1 cellular context compared by ENCODE assay signal in the genomic region with DNA sequence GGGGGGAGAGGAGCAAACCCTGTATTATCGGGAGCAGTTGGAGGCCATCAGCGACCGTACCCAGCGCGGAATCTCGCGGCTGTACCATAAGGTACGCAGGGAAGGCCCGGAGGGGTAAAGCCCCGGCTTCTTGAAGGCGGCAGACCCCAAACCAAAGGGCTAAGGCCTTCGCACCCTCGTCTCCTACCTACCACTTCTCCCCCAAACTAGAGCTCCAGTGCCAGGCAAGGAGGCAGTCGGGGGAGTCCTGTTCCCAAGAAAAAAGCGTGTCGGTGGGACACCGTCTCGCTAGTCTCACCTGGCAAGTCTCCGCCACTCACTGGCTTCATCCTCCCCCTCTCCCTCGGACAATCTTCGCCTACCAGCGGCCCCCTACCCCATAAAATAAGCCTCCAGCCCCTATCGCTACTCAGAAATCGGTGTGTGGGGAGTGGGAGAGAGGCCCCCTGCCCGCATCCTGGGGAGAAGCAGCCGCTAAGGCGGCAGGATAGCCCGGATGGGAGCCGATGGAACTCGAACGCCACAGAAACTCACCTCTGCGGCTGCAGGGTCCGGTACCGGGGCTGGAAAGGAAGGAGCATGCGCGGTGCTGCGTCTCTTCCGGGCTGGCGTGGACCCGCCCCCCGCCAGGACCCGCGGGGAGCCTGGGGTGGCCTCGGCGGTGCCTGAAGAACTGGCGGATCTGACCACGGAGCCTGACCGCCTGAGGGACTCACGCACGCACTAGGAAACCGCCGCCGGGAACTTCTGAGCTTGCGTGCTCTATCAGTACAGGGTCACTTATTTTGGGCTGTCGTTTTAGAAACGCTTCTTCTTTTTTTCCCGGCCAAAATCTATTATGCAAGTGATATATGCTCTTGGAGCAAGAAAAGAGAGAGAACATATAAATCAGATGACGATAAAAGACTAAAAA.
TF ChIP-seq lines count a peak whose summit lies in the region.

TSS of gene RPS10 (minus strand) at position 572 of the 913 bp plus-strand sequence. CDS start 848 bp downstream, outside the sequence.

TF ChIP-seq in GM12878, 131 proteins besides CTCF, POLR2A, EP300 and RAD21 (continued from another document):
- TF ChIP-seq, protein P1, sequence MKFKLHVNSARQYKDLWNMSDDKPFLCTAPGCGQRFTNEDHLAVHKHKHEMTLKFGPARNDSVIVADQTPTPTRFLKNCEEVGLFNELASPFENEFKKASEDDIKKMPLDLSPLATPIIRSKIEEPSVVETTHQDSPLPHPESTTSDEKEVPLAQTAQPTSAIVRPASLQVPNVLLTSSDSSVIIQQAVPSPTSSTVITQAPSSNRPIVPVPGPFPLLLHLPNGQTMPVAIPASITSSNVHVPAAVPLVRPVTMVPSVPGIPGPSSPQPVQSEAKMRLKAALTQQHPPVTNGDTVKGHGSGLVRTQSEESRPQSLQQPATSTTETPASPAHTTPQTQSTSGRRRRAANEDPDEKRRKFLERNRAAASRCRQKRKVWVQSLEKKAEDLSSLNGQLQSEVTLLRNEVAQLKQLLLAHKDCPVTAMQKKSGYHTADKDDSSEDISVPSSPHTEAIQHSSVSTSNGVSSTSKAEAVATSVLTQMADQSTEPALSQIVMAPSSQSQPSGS (IDR thresholded peaks at IDR 0.05; ENCODE audit: low read length) = no peak
- TF ChIP-seq YBX1 (IDR thresholded peaks at IDR 0.05) (no peak), BRCA1 (IDR thresholded peaks at IDR 0.05; ENCODE audit: low read depth, low read length) (no peak), BHLHE40 (IDR thresholded peaks at IDR 0.05; ENCODE audit: borderline replicate concordance in 1 of 2, low read depth in 2 of 2, low read length in 1 of 2) (peak; percentile 37 to 68; a peak in 1 of 4 replicates), MAX (IDR thresholded peaks at IDR 0.05; ENCODE audit: low read depth, low read length) (peak; percentile 76), NR2C1 (IDR thresholded peaks at IDR 0.05) (no peak), RUNX3 (IDR thresholded peaks at IDR 0.05; ENCODE audit: low read length) (peak; percentile 78), SP1 (IDR thresholded peaks at IDR 0.05; ENCODE audit: low read depth, low read length) (peak; percentile 62), SMARCA5 (IDR thresholded peaks at IDR 0.05) (peak; percentile 73; the same call in 1 of the 2 replicates), RELB (IDR thresholded peaks at IDR 0.05; ENCODE audit: low read depth) (peak; percentile 52; the same call in 1 of the 2 replicates), IKZF2 (IDR thresholded peaks at IDR 0.05) (0 out of 4 replicates have a peak, but pooled peaks have one; percentile 34 to 64), CREB1 (IDR thresholded peaks at IDR 0.05; ENCODE audit: low read depth) (0 out of 2 replicates have a peak, but pooled peaks have one; percentile 37), ZNF687 (IDR thresholded peaks at IDR 0.05) (peak; percentile 83)
- TF ChIP-seq, protein P2, sequence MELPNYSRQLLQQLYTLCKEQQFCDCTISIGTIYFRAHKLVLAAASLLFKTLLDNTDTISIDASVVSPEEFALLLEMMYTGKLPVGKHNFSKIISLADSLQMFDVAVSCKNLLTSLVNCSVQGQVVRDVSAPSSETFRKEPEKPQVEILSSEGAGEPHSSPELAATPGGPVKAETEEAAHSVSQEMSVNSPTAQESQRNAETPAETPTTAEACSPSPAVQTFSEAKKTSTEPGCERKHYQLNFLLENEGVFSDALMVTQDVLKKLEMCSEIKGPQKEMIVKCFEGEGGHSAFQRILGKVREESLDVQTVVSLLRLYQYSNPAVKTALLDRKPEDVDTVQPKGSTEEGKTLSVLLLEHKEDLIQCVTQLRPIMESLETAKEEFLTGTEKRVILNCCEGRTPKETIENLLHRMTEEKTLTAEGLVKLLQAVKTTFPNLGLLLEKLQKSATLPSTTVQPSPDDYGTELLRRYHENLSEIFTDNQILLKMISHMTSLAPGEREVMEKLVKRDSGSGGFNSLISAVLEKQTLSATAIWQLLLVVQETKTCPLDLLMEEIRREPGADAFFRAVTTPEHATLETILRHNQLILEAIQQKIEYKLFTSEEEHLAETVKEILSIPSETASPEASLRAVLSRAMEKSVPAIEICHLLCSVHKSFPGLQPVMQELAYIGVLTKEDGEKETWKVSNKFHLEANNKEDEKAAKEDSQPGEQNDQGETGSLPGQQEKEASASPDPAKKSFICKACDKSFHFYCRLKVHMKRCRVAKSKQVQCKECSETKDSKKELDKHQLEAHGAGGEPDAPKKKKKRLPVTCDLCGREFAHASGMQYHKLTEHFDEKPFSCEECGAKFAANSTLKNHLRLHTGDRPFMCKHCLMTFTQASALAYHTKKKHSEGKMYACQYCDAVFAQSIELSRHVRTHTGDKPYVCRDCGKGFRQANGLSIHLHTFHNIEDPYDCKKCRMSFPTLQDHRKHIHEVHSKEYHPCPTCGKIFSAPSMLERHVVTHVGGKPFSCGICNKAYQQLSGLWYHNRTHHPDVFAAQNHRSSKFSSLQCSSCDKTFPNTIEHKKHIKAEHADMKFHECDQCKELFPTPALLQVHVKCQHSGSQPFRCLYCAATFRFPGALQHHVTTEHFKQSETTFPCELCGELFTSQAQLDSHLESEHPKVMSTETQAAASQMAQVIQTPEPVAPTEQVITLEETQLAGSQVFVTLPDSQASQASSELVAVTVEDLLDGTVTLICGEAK (IDR thresholded peaks at IDR 0.05; ENCODE audit: borderline replicate concordance) = peak; percentile 25; the same call in 1 of the 2 replicates
